ENCODE assay signal across 1 cellular context in genomic region chr3:128173849-128174248, GRCh38.
TF ChIP-seq lines count a peak whose summit lies in the region.

No MANE protein-coding gene starts in this region.

TF ChIP-seq in WTC11, 78 proteins besides CTCF, POLR2A, EP300 and RAD21 (continued from another document):
- TF ChIP-seq, protein P1, sequence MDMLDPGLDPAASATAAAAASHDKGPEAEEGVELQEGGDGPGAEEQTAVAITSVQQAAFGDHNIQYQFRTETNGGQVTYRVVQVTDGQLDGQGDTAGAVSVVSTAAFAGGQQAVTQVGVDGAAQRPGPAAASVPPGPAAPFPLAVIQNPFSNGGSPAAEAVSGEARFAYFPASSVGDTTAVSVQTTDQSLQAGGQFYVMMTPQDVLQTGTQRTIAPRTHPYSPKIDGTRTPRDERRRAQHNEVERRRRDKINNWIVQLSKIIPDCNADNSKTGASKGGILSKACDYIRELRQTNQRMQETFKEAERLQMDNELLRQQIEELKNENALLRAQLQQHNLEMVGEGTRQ (CRISPR knock-in tag; IDR thresholded peaks at IDR 0.05) = no peak
- TF ChIP-seq ATF3 (CRISPR knock-in tag; conservative IDR thresholded peaks at IDR 0.05) (no peak), E2F4 (CRISPR knock-in tag; IDR thresholded peaks at IDR 0.05; ENCODE audit: borderline replicate concordance, low read depth) (no peak), ZNF425 (CRISPR knock-in tag; conservative IDR thresholded peaks at IDR 0.05) (no peak), OVOL2 (CRISPR knock-in tag; IDR thresholded peaks at IDR 0.05; ENCODE audit: borderline replicate concordance) (no peak), ZNF263 (CRISPR knock-in tag; IDR thresholded peaks at IDR 0.05; ENCODE audit: low read depth) (no peak), NR1H2 (CRISPR knock-in tag; IDR thresholded peaks at IDR 0.05) (no peak), CBFB (CRISPR knock-in tag; IDR thresholded peaks at IDR 0.05; ENCODE audit: low read depth) (no peak)
- TF ChIP-seq, protein P2, sequence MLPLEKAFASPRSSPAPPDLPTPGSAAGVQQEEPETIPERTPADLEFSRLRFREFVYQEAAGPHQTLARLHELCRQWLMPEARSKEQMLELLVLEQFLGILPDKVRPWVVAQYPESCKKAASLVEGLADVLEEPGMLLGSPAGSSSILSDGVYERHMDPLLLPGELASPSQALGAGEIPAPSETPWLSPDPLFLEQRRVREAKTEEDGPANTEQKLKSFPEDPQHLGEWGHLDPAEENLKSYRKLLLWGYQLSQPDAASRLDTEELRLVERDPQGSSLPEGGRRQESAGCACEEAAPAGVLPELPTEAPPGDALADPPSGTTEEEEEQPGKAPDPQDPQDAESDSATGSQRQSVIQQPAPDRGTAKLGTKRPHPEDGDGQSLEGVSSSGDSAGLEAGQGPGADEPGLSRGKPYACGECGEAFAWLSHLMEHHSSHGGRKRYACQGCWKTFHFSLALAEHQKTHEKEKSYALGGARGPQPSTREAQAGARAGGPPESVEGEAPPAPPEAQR (CRISPR knock-in tag; IDR thresholded peaks at IDR 0.05) = no peak
- TF ChIP-seq, protein P3, sequence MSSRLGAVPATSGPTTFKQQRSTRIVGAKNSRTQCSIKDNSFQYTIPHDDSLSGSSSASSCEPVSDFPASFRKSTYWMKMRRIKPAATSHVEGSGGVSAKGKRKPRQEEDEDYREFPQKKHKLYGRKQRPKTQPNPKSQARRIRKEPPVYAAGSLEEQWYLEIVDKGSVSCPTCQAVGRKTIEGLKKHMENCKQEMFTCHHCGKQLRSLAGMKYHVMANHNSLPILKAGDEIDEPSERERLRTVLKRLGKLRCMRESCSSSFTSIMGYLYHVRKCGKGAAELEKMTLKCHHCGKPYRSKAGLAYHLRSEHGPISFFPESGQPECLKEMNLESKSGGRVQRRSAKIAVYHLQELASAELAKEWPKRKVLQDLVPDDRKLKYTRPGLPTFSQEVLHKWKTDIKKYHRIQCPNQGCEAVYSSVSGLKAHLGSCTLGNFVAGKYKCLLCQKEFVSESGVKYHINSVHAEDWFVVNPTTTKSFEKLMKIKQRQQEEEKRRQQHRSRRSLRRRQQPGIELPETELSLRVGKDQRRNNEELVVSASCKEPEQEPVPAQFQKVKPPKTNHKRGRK (CRISPR knock-in tag; IDR thresholded peaks at IDR 0.05; ENCODE audit: borderline replicate concordance) = no peak
- TF ChIP-seq, protein P4, sequence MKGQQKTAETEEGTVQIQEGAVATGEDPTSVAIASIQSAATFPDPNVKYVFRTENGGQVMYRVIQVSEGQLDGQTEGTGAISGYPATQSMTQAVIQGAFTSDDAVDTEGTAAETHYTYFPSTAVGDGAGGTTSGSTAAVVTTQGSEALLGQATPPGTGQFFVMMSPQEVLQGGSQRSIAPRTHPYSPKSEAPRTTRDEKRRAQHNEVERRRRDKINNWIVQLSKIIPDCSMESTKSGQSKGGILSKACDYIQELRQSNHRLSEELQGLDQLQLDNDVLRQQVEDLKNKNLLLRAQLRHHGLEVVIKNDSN (CRISPR knock-in tag; IDR thresholded peaks at IDR 0.05) = no peak
TF ChIP-seq in WTC11: peak in this region for 0.
